In genomic region chr6:85641522-85641915, GRCh38 we compare ENCODE assay signal across 8 cellular contexts. TPM values are rescaled to one million over a fixed set of nuclear protein-coding genes. Genes with fewer than 3 reads are reported as not detected.
DNase-seq lines count a peak whose midpoint lies in the region; ATAC-seq and TF ChIP-seq lines count a peak whose summit lies in the region.

No MANE protein-coding gene starts in this region.

- H3K27ac Mint-ChIP-seq in activated naive CD4-positive, alpha-beta T cell treated with anti-CD3 and anti-CD28 coated beads for 36 hours, result peak overlapping the region; percentile 93
- peak overlapping the region; percentile 86 for H3K27ac Mint-ChIP-seq in glutamatergic neuron (ENCODE audit: unreplicated experiment)

- DNase-seq in activated naive CD4-positive, alpha-beta T cell treated with anti-CD3 and anti-CD28 coated beads for 36 hours, result no peak
- DNase-seq in activated naive CD4-positive, alpha-beta T cell treated with anti-CD3 and anti-CD28 coated beads, Interleukin-2, amount 50 U/mL, for 16 hours, result no peak
- DNase-seq in WERI-Rb-1 (no peak), glutamatergic neuron (no peak), gastrocnemius medialis (no peak)
- DNase-seq in stimulated activated CD4-positive, alpha-beta T cell treated with anti-CD3 and anti-CD28 coated beads, Interleukin-12 subunit alpha, Interleukin-12 subunit beta, amount 100 ng/mL, for 4 hours, result no peak

- TF ChIP-seq CTCF in WERI-Rb-1 (IDR thresholded peaks at IDR 0.05; ENCODE audit: low read depth, low read length), result no peak
- no peak for TF ChIP-seq CTCF in glutamatergic neuron (IDR thresholded peaks at IDR 0.05; ENCODE audit: partially characterized antibody, unreplicated experiment)
- TF ChIP-seq CTCF in gastrocnemius medialis (IDR thresholded peaks at IDR 0.05 in 4 of 5, conservative IDR thresholded peaks at IDR 0.05 in 1 of 5), result no peak

- no peaks in the 10 kb centered on the region for H3K9me3 Mint-ChIP-seq in activated naive CD4-positive, alpha-beta T cell treated with anti-CD3 and anti-CD28 coated beads for 36 hours
- peaks cover 31% of the 10 kb centered on the region for H3K9me3 Mint-ChIP-seq in glutamatergic neuron (ENCODE audit: unreplicated experiment)

- H3K27ac ChIP-seq in WERI-Rb-1, result peak overlapping the region; percentile 99
- peak overlapping the region; percentile 96 to 98 (median 98) for H3K27ac ChIP-seq in gastrocnemius medialis

- ATAC-seq in gastrocnemius medialis, result no peak
- ATAC-seq in HG03108 (IDR thresholded peaks at IDR 0.05; ENCODE audit: unreplicated experiment), result no peak
- ATAC-seq in GM21576 (IDR thresholded peaks at IDR 0.05; ENCODE audit: unreplicated experiment), result no peak

- H3K4me3 Mint-ChIP-seq in activated naive CD4-positive, alpha-beta T cell treated with anti-CD3 and anti-CD28 coated beads for 36 hours, result peak overlapping the region; percentile 84
- H3K4me3 Mint-ChIP-seq in glutamatergic neuron (ENCODE audit: unreplicated experiment), result peak overlapping the region; percentile 97

- no peaks in the 10 kb centered on the region for H3K9me3 ChIP-seq in WERI-Rb-1 (ENCODE audit: severe bottlenecking)
- H3K9me3 ChIP-seq in gastrocnemius medialis, result no peaks in the 10 kb centered on the region

- in situ Hi-C loops in gastrocnemius medialis (cut with MboI; ENCODE audit: low sequenced_read_pairs in 4 of 4), result loop anchor here in 1 of 4 donors (5.0 kb wide), 1 partner anchor 49 kb away; the partner anchor contains the start of gene SNX14

- H3K27me3 Mint-ChIP-seq in activated naive CD4-positive, alpha-beta T cell treated with anti-CD3 and anti-CD28 coated beads for 36 hours (ENCODE audit: low read depth), result no peaks in the 10 kb centered on the region
- H3K27me3 Mint-ChIP-seq in glutamatergic neuron (ENCODE audit: unreplicated experiment), result peaks cover 23% of the 10 kb centered on the region

- H3K4me3 ChIP-seq in WERI-Rb-1 (ENCODE audit: low read depth, low read length) (peak overlapping the region; percentile 100), gastrocnemius medialis (peak overlapping the region; percentile 93 to 100 (median 98))

- no peaks in the 10 kb centered on the region for H3K27me3 ChIP-seq in WERI-Rb-1 (ENCODE audit: insufficient read depth, low read depth, severe bottlenecking)
- H3K27me3 ChIP-seq in gastrocnemius medialis, result no peaks in the 10 kb centered on the region

- peaks cover 42 to 52% of the 10 kb centered on the region in 2 donors for H3K4me1 ChIP-seq in gastrocnemius medialis

- peaks cover 49% of the 10 kb centered on the region for H3K4me1 Mint-ChIP-seq in activated naive CD4-positive, alpha-beta T cell treated with anti-CD3 and anti-CD28 coated beads for 36 hours (ENCODE audit: low read depth)
- peaks cover 29% of the 10 kb centered on the region for H3K4me1 Mint-ChIP-seq in glutamatergic neuron (ENCODE audit: low read depth, unreplicated experiment)

- H3K36me3 ChIP-seq in WERI-Rb-1 (peaks cover 60% of the 10 kb centered on the region), gastrocnemius medialis (peaks cover 0 to 37% of the 10 kb centered on the region in 2 donors)

- CTCF ChIA-PET in activated naive CD4-positive, alpha-beta T cell treated with anti-CD3 and anti-CD28 coated beads for 36 hours (lab: Charles Lee), result interaction anchor here (1.2 to 3.4 kb wide), 2 partner anchors 10 to 36 kb away, joined by 5 to 17 read pairs; no protein-coding TSS in a partner anchor

- TF ChIP-seq POLR2A in gastrocnemius medialis (IDR thresholded peaks at IDR 0.05), result no peak

- H3K36me3 Mint-ChIP-seq in activated naive CD4-positive, alpha-beta T cell treated with anti-CD3 and anti-CD28 coated beads for 36 hours (ENCODE audit: low read depth), result peaks cover 56% of the 10 kb centered on the region
- no peaks in the 10 kb centered on the region for H3K36me3 Mint-ChIP-seq in glutamatergic neuron (ENCODE audit: unreplicated experiment)

- intact Hi-C loops in activated naive CD4-positive, alpha-beta T cell treated with anti-CD3 and anti-CD28 coated beads for 36 hours (cut with micrococcal nuclease), result loop anchor here (2.0 to 5.0 kb wide), 3 partner anchors 17 to 1414 kb away; partner anchors contain the start of gene CEP162
- intact Hi-C loops in gastrocnemius medialis (cut with DNase I; ENCODE audit: low total_unique reads), result loop anchor here (5.0 kb wide), 1 partner anchor 1516 kb away; the partner anchor contains the start of gene ZNF292

RNA-seq across cellular contexts. Expression of gene SYNCRIP, which starts 1.2 kb away (rescaled TPM):
- 100 to 1,000 TPM; 106 to 109 TPM for total RNA-seq in activated naive CD4-positive, alpha-beta T cell treated with anti-CD3 and anti-CD28 coated beads for 36 hours
- total RNA-seq in glutamatergic neuron (ENCODE audit: unreplicated experiment) (93.6 TPM), gastrocnemius medialis (10 to 100 TPM; 43.0 to 59.3 (median 54.5) TPM)

RNA-seq across cellular contexts. Expression of gene SNX14, which starts 47.9 kb away (rescaled TPM):
- total RNA-seq in activated naive CD4-positive, alpha-beta T cell treated with anti-CD3 and anti-CD28 coated beads for 36 hours, result 10 to 100 TPM; 18.8 to 22.6 TPM
- total RNA-seq in glutamatergic neuron (ENCODE audit: unreplicated experiment), result 73.6 TPM
- 10 to 100 TPM; 16.0 to 38.5 (median 24.7) TPM for total RNA-seq in gastrocnemius medialis
